12 cellular contexts compared by ENCODE assay signal in the genomic region with DNA sequence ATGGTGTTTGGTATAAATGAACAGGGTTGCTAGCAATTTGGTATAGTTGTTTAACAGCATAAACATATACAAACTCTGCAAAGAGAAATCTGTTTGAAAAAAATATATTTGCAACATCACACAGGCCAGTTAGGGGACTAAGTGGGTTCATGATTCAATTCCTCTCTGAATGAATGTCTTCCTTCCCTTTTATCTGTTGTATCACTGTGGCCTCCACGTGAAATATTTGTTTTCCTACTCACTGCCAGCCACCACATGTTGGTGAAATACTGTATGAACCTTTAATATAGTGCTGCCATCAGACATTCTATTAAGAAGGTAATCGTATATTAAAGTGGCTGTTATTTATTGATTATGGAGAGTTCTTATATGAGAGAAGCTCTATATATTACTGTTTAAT.
DNase-seq lines count a peak whose midpoint lies in the region; ATAC-seq and TF ChIP-seq lines count a peak whose summit lies in the region.
"Had no signal": no experiment of that assay in that cellular context is flagged by ENCODE, and none has a peak within 500 bp of the region (broad histone marks: within the 10 kb centered on the region; RNA-seq: fewer than 3 reads in every experiment).

No MANE protein-coding gene starts in this region.

- peak overlapping the region; percentile 51 for H3K27ac ChIP-seq in CD4-positive, CD25-positive, alpha-beta regulatory T cell (ENCODE audit: insufficient read depth, low read length, poor library complexity, severe bottlenecking)
- peak overlapping the region; percentile 6 for H3K27ac ChIP-seq in fibroblast of lung (ENCODE audit: insufficient read depth, low read length)
- peak overlapping the region in 7 of 8 donors; percentile 66 to 90 (median 86) for H3K27ac ChIP-seq in spleen

- H3K36me3 Mint-ChIP-seq in CD4-positive, CD25-positive, alpha-beta regulatory T cell, result peaks cover 91% of the 10 kb centered on the region
- H3K36me3 Mint-ChIP-seq in IgD-negative memory B cell, result peaks cover 41% of the 10 kb centered on the region

- 39 to 65% (median 44%) methylated on average over 2 of the region's 2 CpGs for WGBS in spleen, 5 donors

- H3K9ac ChIP-seq in fibroblast of lung (ENCODE audit: insufficient read depth, low read length), result no peak overlapping the region

- H3K27ac Mint-ChIP-seq in CD4-positive, CD25-positive, alpha-beta regulatory T cell, result peak overlapping the region; percentile 23 to 90 (median 71)
- peak overlapping the region; percentile 54 to 73 (median 60) for H3K27ac Mint-ChIP-seq in IgD-negative memory B cell

- no peaks in the 10 kb centered on the region for H3K9me3 ChIP-seq in CD4-positive, CD25-positive, alpha-beta regulatory T cell (ENCODE audit: control insufficient read depth in 2 of 2, low read length in 2 of 2)
- no peaks in the 10 kb centered on the region for H3K9me3 ChIP-seq in fibroblast of lung (ENCODE audit: control insufficient read depth, insufficient read depth, low read depth, low read length)
- no peaks in the 10 kb centered on the region for H3K9me3 ChIP-seq in spleen

- H3K4me1 ChIP-seq in CD4-positive, CD25-positive, alpha-beta regulatory T cell (ENCODE audit: control insufficient read depth, insufficient read depth, low read length, poor library complexity, severe bottlenecking), result peaks cover 90% of the 10 kb centered on the region
- H3K4me1 ChIP-seq in fibroblast of lung (ENCODE audit: control insufficient read depth, extremely low read depth, insufficient read depth, low read length), result peaks cover 27% of the 10 kb centered on the region
- H3K4me1 ChIP-seq in spleen, result peaks cover 40 to 87% (median 70%) of the 10 kb centered on the region in 6 donors

- H3K27me3 ChIP-seq in CD4-positive, CD25-positive, alpha-beta regulatory T cell (ENCODE audit: control insufficient read depth, insufficient read depth, low read length), result no peaks in the 10 kb centered on the region
- H3K27me3 ChIP-seq in fibroblast of lung (ENCODE audit: control insufficient read depth, insufficient read depth, low read length), result no peaks in the 10 kb centered on the region
- H3K27me3 ChIP-seq in spleen (replicated peaks in 1 of 7), result no peaks in the 10 kb centered on the region

- no peak for TF ChIP-seq POLR2A in spleen (IDR thresholded peaks at IDR 0.05)

- peaks cover 94% of the 10 kb centered on the region for H3K79me2 ChIP-seq in fibroblast of lung (ENCODE audit: control insufficient read depth, insufficient read depth, low read length)

- H3K4me3 ChIP-seq in CD4-positive, CD25-positive, alpha-beta regulatory T cell (ENCODE audit: low read depth, low read length), result peak overlapping the region; percentile 99
- H3K4me3 ChIP-seq in fibroblast of lung (replicated peaks in 1 of 4; ENCODE audit: control extremely low read depth in 1 of 4, insufficient read depth in 1 of 4, low read depth in 3 of 4, low read length in 4 of 4) (peak overlapping the region in 3 of 4 experiments; percentile 2 to 79 (median 16)), spleen (peak overlapping the region in 1 of 8 donors; percentile 30)

- no peaks in the 10 kb centered on the region for H4K20me1 ChIP-seq in fibroblast of lung (ENCODE audit: control insufficient read depth, extremely low read depth, insufficient read depth, low read length)

- H3K4me2 ChIP-seq in fibroblast of lung (ENCODE audit: extremely low read depth, insufficient read depth, low read length), result peak overlapping the region; percentile 80

- DNase-seq in CD4-positive, CD25-positive, alpha-beta regulatory T cell, result no peak
- DNase-seq in fibroblast of lung (ENCODE audit: low read depth in 2 of 2), result no peak
- DNase-seq in spleen, result no peak
- no peak for DNase-seq in putamen (ENCODE audit: low spot score)
- DNase-seq: activated CD4-positive, alpha-beta T cell treated with anti-CD3 and anti-CD28 coated beads for 48 hours; DMS53; NCI-H1105 treated with DMSO at 0.1 percent for 48 hours; NCI-H748 treated with DMSO at 0.1 percent for 48 hours; stimulated activated CD4-positive, alpha-beta T cell treated with anti-CD3 and anti-CD28 coated beads, Interleukin-4, amount 100 ng/mL, for 24 hours had no signal

- TF ChIP-seq CTCF in fibroblast of lung (conservative IDR thresholded peaks at IDR 0.05 in 1 of 2, IDR thresholded peaks at IDR 0.05 in 1 of 2; ENCODE audit: low read depth in 1 of 2, low read length in 2 of 2) (no peak), spleen (IDR thresholded peaks at IDR 0.05 in 8 of 11, conservative IDR thresholded peaks at IDR 0.05 in 3 of 11) (no peak)

- H3K4me3 Mint-ChIP-seq in CD4-positive, CD25-positive, alpha-beta regulatory T cell, result peak overlapping the region; percentile 75 to 94 (median 88)
- peak overlapping the region in 3 of 4 donors; percentile 42 to 77 (median 63) for H3K4me3 Mint-ChIP-seq in IgD-negative memory B cell

- peaks cover 0 to 8% (median 0%) of the 10 kb centered on the region in 7 donors for H3K9me3 Mint-ChIP-seq in CD4-positive, CD25-positive, alpha-beta regulatory T cell
- no peaks in the 10 kb centered on the region for H3K9me3 Mint-ChIP-seq in IgD-negative memory B cell

- peaks cover 82 to 100% (median 92%) of the 10 kb centered on the region in 4 donors for H3K4me1 Mint-ChIP-seq in CD4-positive, CD25-positive, alpha-beta regulatory T cell
- H3K4me1 Mint-ChIP-seq in IgD-negative memory B cell, result peaks cover 64 to 87% (median 77%) of the 10 kb centered on the region in 3 donors

- no peak overlapping the region for H2AFZ ChIP-seq in fibroblast of lung (ENCODE audit: low read length)

- no peaks in the 10 kb centered on the region for H3K27me3 Mint-ChIP-seq in CD4-positive, CD25-positive, alpha-beta regulatory T cell
- no peaks in the 10 kb centered on the region for H3K27me3 Mint-ChIP-seq in IgD-negative memory B cell

- intact Hi-C loops in spleen (cut with DNase I; ENCODE audit: low total_unique reads), result no loop called here

- H3K36me3 ChIP-seq in CD4-positive, CD25-positive, alpha-beta regulatory T cell (ENCODE audit: control insufficient read depth, insufficient read depth, low read length), result peaks cover 74% of the 10 kb centered on the region
- H3K36me3 ChIP-seq in fibroblast of lung (ENCODE audit: control insufficient read depth, insufficient read depth, low read length) (peaks cover 21% of the 10 kb centered on the region), spleen (peaks cover 0 to 62% (median 15%) of the 10 kb centered on the region in 6 donors)

- ATAC-seq in CD4-positive, CD25-positive, alpha-beta regulatory T cell (ENCODE audit: low read depth in 2 of 2), result no peak
- ATAC-seq in GM19452 (IDR thresholded peaks at IDR 0.05; ENCODE audit: unreplicated experiment), result no peak
- no peak for ATAC-seq in GM21576 (IDR thresholded peaks at IDR 0.05; ENCODE audit: unreplicated experiment)

Comparison
In these comparisons a context has a peak if more than half of its experiments do, and no peak if none do; other contexts are left out.
1. H3K27ac ChIP-seq: peak in every context shown above with its lines; median percentile 86 in spleen; 51 in CD4-positive, CD25-positive, alpha-beta regulatory T cell; 6 in fibroblast of lung.